1 cellular context compared by ENCODE assay signal in the genomic region with DNA sequence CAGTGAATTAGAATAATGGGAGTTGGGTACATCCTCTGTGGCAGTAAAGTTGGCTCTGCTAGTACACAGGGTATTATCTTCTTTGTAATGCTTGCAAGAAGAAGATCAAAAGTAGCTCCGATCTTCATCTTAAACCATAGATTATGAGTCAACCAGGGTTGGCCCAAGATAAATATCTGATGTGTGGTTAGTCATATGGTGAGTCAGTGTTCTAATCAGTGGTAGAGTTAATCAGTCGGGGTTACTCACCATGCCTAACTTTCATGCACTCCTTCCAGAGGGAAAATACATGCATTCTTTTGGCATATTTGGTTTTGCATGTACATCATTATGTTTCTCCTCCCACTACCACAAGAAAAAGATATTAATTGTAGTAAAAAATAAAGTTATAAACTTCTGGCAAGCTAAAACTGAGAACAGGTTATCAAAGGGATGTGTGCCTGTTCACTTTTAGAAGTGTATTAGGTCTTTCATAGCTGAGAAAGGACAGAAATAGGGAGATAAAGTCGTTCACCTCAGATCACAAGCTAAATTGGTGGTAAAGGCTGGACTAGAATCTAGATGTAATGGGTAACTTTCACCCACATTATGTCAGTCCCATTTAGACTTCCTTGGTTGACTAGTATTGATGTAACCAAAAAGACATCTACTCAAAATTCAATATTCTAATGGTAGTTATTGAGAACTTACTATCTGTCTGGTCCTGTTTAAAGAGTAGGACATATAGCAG.
TF ChIP-seq lines count a peak whose summit lies in the region.

No MANE protein-coding gene starts in this region.

TF ChIP-seq in HepG2, 621 proteins besides CTCF, POLR2A, EP300 and RAD21 (continued from another document):
- TF ChIP-seq, protein P1, sequence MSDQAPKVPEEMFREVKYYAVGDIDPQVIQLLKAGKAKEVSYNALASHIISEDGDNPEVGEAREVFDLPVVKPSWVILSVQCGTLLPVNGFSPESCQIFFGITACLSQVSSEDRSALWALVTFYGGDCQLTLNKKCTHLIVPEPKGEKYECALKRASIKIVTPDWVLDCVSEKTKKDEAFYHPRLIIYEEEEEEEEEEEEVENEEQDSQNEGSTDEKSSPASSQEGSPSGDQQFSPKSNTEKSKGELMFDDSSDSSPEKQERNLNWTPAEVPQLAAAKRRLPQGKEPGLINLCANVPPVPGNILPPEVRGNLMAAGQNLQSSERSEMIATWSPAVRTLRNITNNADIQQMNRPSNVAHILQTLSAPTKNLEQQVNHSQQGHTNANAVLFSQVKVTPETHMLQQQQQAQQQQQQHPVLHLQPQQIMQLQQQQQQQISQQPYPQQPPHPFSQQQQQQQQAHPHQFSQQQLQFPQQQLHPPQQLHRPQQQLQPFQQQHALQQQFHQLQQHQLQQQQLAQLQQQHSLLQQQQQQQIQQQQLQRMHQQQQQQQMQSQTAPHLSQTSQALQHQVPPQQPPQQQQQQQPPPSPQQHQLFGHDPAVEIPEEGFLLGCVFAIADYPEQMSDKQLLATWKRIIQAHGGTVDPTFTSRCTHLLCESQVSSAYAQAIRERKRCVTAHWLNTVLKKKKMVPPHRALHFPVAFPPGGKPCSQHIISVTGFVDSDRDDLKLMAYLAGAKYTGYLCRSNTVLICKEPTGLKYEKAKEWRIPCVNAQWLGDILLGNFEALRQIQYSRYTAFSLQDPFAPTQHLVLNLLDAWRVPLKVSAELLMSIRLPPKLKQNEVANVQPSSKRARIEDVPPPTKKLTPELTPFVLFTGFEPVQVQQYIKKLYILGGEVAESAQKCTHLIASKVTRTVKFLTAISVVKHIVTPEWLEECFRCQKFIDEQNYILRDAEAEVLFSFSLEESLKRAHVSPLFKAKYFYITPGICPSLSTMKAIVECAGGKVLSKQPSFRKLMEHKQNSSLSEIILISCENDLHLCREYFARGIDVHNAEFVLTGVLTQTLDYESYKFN (CRISPR knock-in tag; conservative IDR thresholded peaks at IDR 0.05): 0 out of 2 replicates have a peak, but pooled peaks have one; percentile 31
- TF ChIP-seq SOX13 (IDR thresholded peaks at IDR 0.05) (no peak), SOX13 (CRISPR knock-in tag; conservative IDR thresholded peaks at IDR 0.05 in 1 of 2, IDR thresholded peaks at IDR 0.05 in 1 of 2) (peak in 1 of 2 experiments; percentile 73; a peak in 2 of 4 replicates), JUNB (CRISPR knock-in tag; IDR thresholded peaks at IDR 0.05; ENCODE audit: borderline replicate concordance) (peak; percentile 94; the same call in 1 of the 2 replicates), NPAS2 (CRISPR knock-in tag; IDR thresholded peaks at IDR 0.05; ENCODE audit: borderline replicate concordance) (no peak), ZNF644 (CRISPR knock-in tag; IDR thresholded peaks at IDR 0.05; ENCODE audit: low read depth) (peak; percentile 87), RARA (CRISPR knock-in tag; IDR thresholded peaks at IDR 0.05) (peak; percentile 61), MIXL1 (CRISPR knock-in tag; IDR thresholded peaks at IDR 0.05) (0 out of 2 replicates have a peak, but pooled peaks have one; percentile 13), FOXO1 (CRISPR knock-in tag; IDR thresholded peaks at IDR 0.05) (peak; percentile 30; the same call in 1 of the 2 replicates), TCF7L2 (IDR thresholded peaks at IDR 0.05; ENCODE audit: low read depth, low read length) (peak; percentile 45; the same call in 1 of the 2 replicates), EHMT2 (IDR thresholded peaks at IDR 0.05; ENCODE audit: borderline replicate concordance, low read depth, low read length) (peak; percentile 43; the same call in 1 of the 2 replicates), NCOA2 (CRISPR knock-in tag; IDR thresholded peaks at IDR 0.05) (peak; percentile 81), ZNF24 (IDR thresholded peaks at IDR 0.05) (0 out of 2 replicates have a peak, but pooled peaks have one; percentile 61), GATAD2A (CRISPR knock-in tag; IDR thresholded peaks at IDR 0.05) (peak; percentile 73), CENPX (CRISPR knock-in tag; IDR thresholded peaks at IDR 0.05) (no peak), FOXA3 (CRISPR knock-in tag; IDR thresholded peaks at IDR 0.05) (peak; percentile 77), ZMAT3 (CRISPR knock-in tag; conservative IDR thresholded peaks at IDR 0.05) (no peak), SOX5 (CRISPR knock-in tag; IDR thresholded peaks at IDR 0.05; ENCODE audit: borderline replicate concordance) (peak; percentile 67; the same call in 1 of the 2 replicates), KLF11 (CRISPR knock-in tag; IDR thresholded peaks at IDR 0.05) (0 out of 2 replicates have a peak, but pooled peaks have one; percentile 12), PCBP1 (IDR thresholded peaks at IDR 0.05; ENCODE audit: borderline replicate concordance, low read depth, low read length) (no peak), HDAC2 (CRISPR knock-in tag; IDR thresholded peaks at IDR 0.05) (0 out of 2 replicates have a peak, but pooled peaks have one; percentile 22), ISL2 (CRISPR knock-in tag; IDR thresholded peaks at IDR 0.05) (peak; percentile 77), CEBPG (CRISPR knock-in tag; IDR thresholded peaks at IDR 0.05) (peak; percentile 28; the same call in 1 of the 2 replicates), ETV5 (CRISPR knock-in tag; IDR thresholded peaks at IDR 0.05; ENCODE audit: borderline replicate concordance) (peak; percentile 18; the same call in 1 of the 2 replicates), PCBP2 (optimal IDR thresholded peaks at IDR 0.05; ENCODE audit: low read depth, low read length, poor library complexity, severe bottlenecking) (no peak), KAT8 (CRISPR knock-in tag; IDR thresholded peaks at IDR 0.05) (peak; percentile 44; the same call in 1 of the 2 replicates), FOXA1 (IDR thresholded peaks at IDR 0.05) (no peak), FOXA1 (CRISPR knock-in tag; IDR thresholded peaks at IDR 0.05) (peak; percentile 49), GATA4 (IDR thresholded peaks at IDR 0.05; ENCODE audit: borderline replicate concordance, low read depth) (peak; percentile 29; the same call in 1 of the 2 replicates), FOXP1 (IDR thresholded peaks at IDR 0.05) (no peak), FOXP1 (CRISPR knock-in tag; IDR thresholded peaks at IDR 0.05) (peak; percentile 28; the same call in 1 of the 2 replicates), ZNF775 (CRISPR knock-in tag; IDR thresholded peaks at IDR 0.05; ENCODE audit: borderline replicate concordance) (no peak), BRCA1 (CRISPR knock-in tag; IDR thresholded peaks at IDR 0.05) (no peak), SMAD9 (CRISPR knock-in tag; IDR thresholded peaks at IDR 0.05) (no peak)
- TF ChIP-seq, protein P2, sequence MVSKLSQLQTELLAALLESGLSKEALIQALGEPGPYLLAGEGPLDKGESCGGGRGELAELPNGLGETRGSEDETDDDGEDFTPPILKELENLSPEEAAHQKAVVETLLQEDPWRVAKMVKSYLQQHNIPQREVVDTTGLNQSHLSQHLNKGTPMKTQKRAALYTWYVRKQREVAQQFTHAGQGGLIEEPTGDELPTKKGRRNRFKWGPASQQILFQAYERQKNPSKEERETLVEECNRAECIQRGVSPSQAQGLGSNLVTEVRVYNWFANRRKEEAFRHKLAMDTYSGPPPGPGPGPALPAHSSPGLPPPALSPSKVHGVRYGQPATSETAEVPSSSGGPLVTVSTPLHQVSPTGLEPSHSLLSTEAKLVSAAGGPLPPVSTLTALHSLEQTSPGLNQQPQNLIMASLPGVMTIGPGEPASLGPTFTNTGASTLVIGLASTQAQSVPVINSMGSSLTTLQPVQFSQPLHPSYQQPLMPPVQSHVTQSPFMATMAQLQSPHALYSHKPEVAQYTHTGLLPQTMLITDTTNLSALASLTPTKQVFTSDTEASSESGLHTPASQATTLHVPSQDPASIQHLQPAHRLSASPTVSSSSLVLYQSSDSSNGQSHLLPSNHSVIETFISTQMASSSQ (IDR thresholded peaks at IDR 0.05; ENCODE audit: low read depth): 0 out of 2 replicates have a peak, but pooled peaks have one; percentile 44
- TF ChIP-seq, protein P2 (CRISPR knock-in tag; IDR thresholded peaks at IDR 0.05; ENCODE audit: borderline replicate concordance): no peak
- TF ChIP-seq, protein P3, sequence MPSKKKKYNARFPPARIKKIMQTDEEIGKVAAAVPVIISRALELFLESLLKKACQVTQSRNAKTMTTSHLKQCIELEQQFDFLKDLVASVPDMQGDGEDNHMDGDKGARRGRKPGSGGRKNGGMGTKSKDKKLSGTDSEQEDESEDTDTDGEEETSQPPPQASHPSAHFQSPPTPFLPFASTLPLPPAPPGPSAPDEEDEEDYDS (CRISPR knock-in tag; IDR thresholded peaks at IDR 0.05): 0 out of 2 replicates have a peak, but pooled peaks have one; percentile 22
- TF ChIP-seq, protein P4, sequence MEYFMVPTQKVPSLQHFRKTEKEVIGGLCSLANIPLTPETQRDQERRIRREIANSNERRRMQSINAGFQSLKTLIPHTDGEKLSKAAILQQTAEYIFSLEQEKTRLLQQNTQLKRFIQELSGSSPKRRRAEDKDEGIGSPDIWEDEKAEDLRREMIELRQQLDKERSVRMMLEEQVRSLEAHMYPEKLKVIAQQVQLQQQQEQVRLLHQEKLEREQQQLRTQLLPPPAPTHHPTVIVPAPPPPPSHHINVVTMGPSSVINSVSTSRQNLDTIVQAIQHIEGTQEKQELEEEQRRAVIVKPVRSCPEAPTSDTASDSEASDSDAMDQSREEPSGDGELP (IDR thresholded peaks at IDR 0.05; ENCODE audit: borderline replicate concordance, low read depth): 0 out of 2 replicates have a peak, but pooled peaks have one; percentile 23
- TF ChIP-seq, protein P5, sequence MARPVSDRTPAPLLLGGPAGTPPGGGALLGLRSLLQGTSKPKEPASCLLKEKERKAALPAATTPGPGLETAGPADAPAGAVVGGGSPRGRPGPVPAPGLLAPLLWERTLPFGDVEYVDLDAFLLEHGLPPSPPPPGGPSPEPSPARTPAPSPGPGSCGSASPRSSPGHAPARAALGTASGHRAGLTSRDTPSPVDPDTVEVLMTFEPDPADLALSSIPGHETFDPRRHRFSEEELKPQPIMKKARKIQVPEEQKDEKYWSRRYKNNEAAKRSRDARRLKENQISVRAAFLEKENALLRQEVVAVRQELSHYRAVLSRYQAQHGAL (CRISPR knock-in tag; IDR thresholded peaks at IDR 0.05; ENCODE audit: not compliant biosample characterization): peak; percentile 39
- TF ChIP-seq, protein P6, sequence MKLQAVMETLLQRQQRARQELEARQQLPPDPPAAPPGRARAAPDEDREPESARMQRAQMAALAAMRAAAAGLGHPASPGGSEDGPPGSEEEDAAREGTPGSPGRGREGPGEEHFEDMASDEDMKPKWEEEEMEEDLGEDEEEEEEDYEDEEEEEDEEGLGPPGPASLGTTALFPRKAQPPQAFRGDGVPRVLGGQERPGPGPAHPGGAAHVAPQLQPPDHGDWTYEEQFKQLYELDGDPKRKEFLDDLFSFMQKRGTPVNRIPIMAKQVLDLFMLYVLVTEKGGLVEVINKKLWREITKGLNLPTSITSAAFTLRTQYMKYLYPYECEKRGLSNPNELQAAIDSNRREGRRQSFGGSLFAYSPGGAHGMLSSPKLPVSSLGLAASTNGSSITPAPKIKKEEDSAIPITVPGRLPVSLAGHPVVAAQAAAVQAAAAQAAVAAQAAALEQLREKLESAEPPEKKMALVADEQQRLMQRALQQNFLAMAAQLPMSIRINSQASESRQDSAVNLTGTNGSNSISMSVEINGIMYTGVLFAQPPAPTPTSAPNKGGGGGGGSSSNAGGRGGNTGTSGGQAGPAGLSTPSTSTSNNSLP (IDR thresholded peaks at IDR 0.05; ENCODE audit: low read depth, low read length): peak; percentile 95
- TF ChIP-seq, protein P7, sequence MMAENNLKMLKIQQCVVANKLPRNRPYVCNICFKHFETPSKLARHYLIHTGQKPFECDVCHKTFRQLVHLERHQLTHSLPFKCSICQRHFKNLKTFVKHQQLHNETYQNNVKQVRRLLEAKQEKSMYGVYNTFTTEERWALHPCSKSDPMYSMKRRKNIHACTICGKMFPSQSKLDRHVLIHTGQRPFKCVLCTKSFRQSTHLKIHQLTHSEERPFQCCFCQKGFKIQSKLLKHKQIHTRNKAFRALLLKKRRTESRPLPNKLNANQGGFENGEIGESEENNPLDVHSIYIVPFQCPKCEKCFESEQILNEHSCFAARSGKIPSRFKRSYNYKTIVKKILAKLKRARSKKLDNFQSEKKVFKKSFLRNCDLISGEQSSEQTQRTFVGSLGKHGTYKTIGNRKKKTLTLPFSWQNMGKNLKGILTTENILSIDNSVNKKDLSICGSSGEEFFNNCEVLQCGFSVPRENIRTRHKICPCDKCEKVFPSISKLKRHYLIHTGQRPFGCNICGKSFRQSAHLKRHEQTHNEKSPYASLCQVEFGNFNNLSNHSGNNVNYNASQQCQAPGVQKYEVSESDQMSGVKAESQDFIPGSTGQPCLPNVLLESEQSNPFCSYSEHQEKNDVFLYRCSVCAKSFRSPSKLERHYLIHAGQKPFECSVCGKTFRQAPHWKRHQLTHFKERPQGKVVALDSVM (CRISPR knock-in tag; IDR thresholded peaks at IDR 0.05): no peak
- TF ChIP-seq, protein P8, sequence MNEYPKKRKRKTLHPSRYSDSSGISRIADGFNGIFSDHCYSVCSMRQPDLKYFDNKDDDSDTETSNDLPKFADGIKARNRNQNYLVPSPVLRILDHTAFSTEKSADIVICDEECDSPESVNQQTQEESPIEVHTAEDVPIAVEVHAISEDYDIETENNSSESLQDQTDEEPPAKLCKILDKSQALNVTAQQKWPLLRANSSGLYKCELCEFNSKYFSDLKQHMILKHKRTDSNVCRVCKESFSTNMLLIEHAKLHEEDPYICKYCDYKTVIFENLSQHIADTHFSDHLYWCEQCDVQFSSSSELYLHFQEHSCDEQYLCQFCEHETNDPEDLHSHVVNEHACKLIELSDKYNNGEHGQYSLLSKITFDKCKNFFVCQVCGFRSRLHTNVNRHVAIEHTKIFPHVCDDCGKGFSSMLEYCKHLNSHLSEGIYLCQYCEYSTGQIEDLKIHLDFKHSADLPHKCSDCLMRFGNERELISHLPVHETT (CRISPR knock-in tag; conservative IDR thresholded peaks at IDR 0.05): no peak
- TF ChIP-seq, protein P9, sequence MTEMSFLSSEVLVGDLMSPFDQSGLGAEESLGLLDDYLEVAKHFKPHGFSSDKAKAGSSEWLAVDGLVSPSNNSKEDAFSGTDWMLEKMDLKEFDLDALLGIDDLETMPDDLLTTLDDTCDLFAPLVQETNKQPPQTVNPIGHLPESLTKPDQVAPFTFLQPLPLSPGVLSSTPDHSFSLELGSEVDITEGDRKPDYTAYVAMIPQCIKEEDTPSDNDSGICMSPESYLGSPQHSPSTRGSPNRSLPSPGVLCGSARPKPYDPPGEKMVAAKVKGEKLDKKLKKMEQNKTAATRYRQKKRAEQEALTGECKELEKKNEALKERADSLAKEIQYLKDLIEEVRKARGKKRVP (CRISPR knock-in tag; IDR thresholded peaks at IDR 0.05): peak in 1 of 2 experiments; percentile 55; a peak in 2 of 4 replicates
